ENCODE assay signal across 8 cellular contexts in genomic region chr13:25232937-25233515, GRCh38. TPM values are rescaled to one million over a fixed set of nuclear protein-coding genes. Genes with fewer than 3 reads are reported as not detected.
A peak's percentile ranks its signal among the peaks of the same experiment; 100 is the strongest.
DNase-seq lines count a peak whose midpoint lies in the region; ATAC-seq and TF ChIP-seq lines count a peak whose summit lies in the region.

No MANE protein-coding gene starts in this region.

- H3K9me3 ChIP-seq in AG04450 (ENCODE audit: control insufficient read depth, insufficient read depth, low read length) (no peaks in the 10 kb centered on the region), adipocyte (ENCODE audit: control insufficient read depth, low read length) (no peaks in the 10 kb centered on the region)

- no peak overlapping the region for H3K9ac ChIP-seq in adipocyte (ENCODE audit: low read length)

- H3K27me3 ChIP-seq in AG04450 (ENCODE audit: control insufficient read depth, insufficient read depth, low read length) (peaks cover 5% of the 10 kb centered on the region), adipocyte (replicated peaks; ENCODE audit: control insufficient read depth, insufficient read depth, low read length) (peaks cover 9% of the 10 kb centered on the region)

- no peaks in the 10 kb centered on the region for H3K36me3 ChIP-seq in adipocyte (ENCODE audit: control insufficient read depth, insufficient read depth, low read length, severe bottlenecking)

- H3K4me3 ChIP-seq in AG04450 (ENCODE audit: low read depth, low read length) (no peak overlapping the region), adipocyte (ENCODE audit: low read length) (no peak overlapping the region)

- CTCF ChIA-PET in AG04450 (lab: Charles Lee), result interaction anchor here (0.6 to 3.7 kb wide), 9 partner anchors 13 to 157 kb away, joined by 3 to 28 read pairs (median 3); no protein-coding TSS in a partner anchor

- no peaks in the 10 kb centered on the region for H3K4me1 ChIP-seq in adipocyte (ENCODE audit: control insufficient read depth, insufficient read depth, low read length)

- ATAC-seq in GM21526 (IDR thresholded peaks at IDR 0.05; ENCODE audit: low FRiP score, unreplicated experiment) (no peak), HG03280 (IDR thresholded peaks at IDR 0.05; ENCODE audit: unreplicated experiment) (no peak)

- DNase-seq in AG04450 (ENCODE audit: low read depth, low spot score) (no peak), NCI-H146 treated with DMSO at 0.1 percent for 48 hours (lab: John Stamatoyannopoulos, UW; ENCODE audit: unreplicated experiment) (peak; percentile 23), adipocyte (ENCODE audit: low read depth) (peak; percentile 49), kidney tubule cell (ENCODE audit: low spot score) (peak; percentile 59), GOT3 (lab: John Stamatoyannopoulos, UW) (no peak)

- no peak overlapping the region for H3K27ac ChIP-seq in AG04450 (ENCODE audit: low read depth, low read length)

- TF ChIP-seq CTCF in AG04450 (IDR thresholded peaks at IDR 0.05; ENCODE audit: low read depth, low read length) (peak; percentile 50), GM12874 (IDR thresholded peaks at IDR 0.05; ENCODE audit: insufficient read depth, low read depth, low read length) (peak; percentile 32; the same call in 1 of the 2 replicates)

- POLR2A ChIA-PET in AG04450 (lab: Yijun Ruan, JAX), result no interaction called here

RNA-seq across cellular contexts. Expression of gene MTMR6, which starts 54.3 kb away (rescaled TPM):
- polyA plus RNA-seq in AG04450 (2011; rRNA removed), result 16.8 and 25.7 TPM in 2 replicates
- 9.1 and 16.5 TPM in 2 replicates for polyA minus RNA-seq in AG04450 (2011; rRNA and poly(A)+ RNA removed)

Comparison
In these comparisons a context has a peak if more than half of its experiments do, and no peak if none do; other contexts are left out.
1. DNase-seq: peak in NCI-H146 treated with DMSO at 0.1 percent for 48 hours (single experiment), adipocyte (single experiment) and kidney tubule cell (single experiment); none in AG04450 (single experiment) and GOT3 (single experiment).